In the genomic region with DNA sequence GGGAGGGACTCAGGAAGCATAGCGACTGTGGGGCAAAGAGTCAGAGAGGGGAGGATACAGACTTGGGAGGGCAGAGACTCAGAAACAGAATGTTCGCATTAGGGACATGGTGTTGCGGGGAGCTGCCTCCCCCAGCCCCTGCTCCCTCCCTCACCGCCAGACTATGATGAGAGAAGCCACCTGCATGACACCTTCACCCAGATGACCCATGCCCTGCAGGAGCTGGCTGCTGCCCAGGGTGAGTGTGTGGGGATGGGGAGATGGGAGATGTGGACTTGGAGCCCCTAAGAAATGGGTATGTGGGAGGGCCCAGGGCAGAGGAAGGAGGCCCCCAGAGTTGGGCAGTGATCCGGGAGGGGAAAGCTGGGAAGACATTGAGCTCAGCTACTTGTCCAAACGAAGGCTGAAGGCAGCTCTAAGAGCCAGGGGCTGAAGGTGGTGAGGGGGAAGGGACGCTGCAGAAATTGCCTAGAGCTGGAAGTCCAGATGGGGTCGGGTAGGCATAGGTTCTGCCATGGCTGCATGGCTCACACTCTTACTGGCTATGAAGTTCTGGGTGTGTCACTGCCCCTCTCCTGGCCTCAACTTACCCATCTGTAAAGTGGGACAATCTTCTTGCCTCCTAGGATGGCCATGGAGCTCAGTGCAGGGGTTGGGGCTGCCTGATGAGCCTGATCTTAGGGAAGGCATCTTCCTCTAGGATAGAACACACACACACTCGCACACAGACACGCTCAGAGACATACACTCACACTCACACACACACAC, we compare ENCODE assay signal across 13 cellular contexts. TPM values are rescaled to one million over a fixed set of nuclear protein-coding genes. Genes with fewer than 3 reads are reported as not detected.
"Had no signal": no experiment of that assay in that cellular context is flagged by ENCODE, and none has a peak within 500 bp of the region (broad histone marks: within the 10 kb centered on the region; RNA-seq: fewer than 3 reads in every experiment).

No MANE protein-coding gene starts in this region.

- H3K27ac ChIP-seq: gastrocnemius medialis, left lung had no signal

- H3K27me3 ChIP-seq: tibial artery had no signal

- H3K9me3 ChIP-seq: gastrocnemius medialis, left lung, tibial artery had no signal

- DNase-seq: activated CD4-positive, alpha-beta T cell treated with anti-CD3 and anti-CD28 coated beads, Interleukin-2, amount 50 U/mL, for 48 hours; activated naive CD4-positive, alpha-beta T cell; aorta; effector CD4-positive, alpha-beta T cell; gastrocnemius medialis; left lung; posterior cingulate gyrus; stimulated activated CD4-positive, alpha-beta T cell treated with anti-CD3 and anti-CD28 coated beads, Interleukin-4, amount 100 ng/mL, for 4 hours; tibial artery had no signal

- H3K36me3 ChIP-seq: gastrocnemius medialis had no signal

- H3K4me3 ChIP-seq: gastrocnemius medialis, left lung, skin epidermis, tibial artery had no signal

- ATAC-seq: activated CD4-positive, CD25-positive, alpha-beta regulatory T cell treated with anti-CD3 and anti-CD28 coated beads, Interleukin-2, amount 50 U/mL, for 24 hours; gastrocnemius medialis; left lung had no signal

RNA-seq across cellular contexts. Expression of gene HAS1, which starts 29.3 kb away (rescaled TPM):
- total RNA-seq: T-helper 2 cell treated with Interferon-gamma antibody and Interleukin-4, amounts not matched to agents 100 ng/mL and 5 ng/mL, for 36 hours had no signal
- polyA plus RNA-seq: aorta had no signal

RNA-seq across cellular contexts. Expression of gene SIGLEC14, which starts 47.9 kb away (rescaled TPM):
- total RNA-seq: T-helper 2 cell treated with Interferon-gamma antibody and Interleukin-4, amounts not matched to agents 100 ng/mL and 5 ng/mL, for 36 hours had no signal
- polyA plus RNA-seq: keratinocyte had no signal

RNA-seq across cellular contexts. Expression of gene FPR1, which starts 57.2 kb away (rescaled TPM):
- total RNA-seq: T-helper 2 cell treated with Interferon-gamma antibody and Interleukin-4, amounts not matched to agents 100 ng/mL and 5 ng/mL, for 36 hours had no signal
